Comparison of ENCODE assay signal across 8 cellular contexts in genomic region chr7:100835903-100836811, GRCh38. TPM values are rescaled to one million over a fixed set of nuclear protein-coding genes. Genes with fewer than 3 reads are reported as not detected.
DNase-seq lines count a peak whose midpoint lies in the region; ATAC-seq and TF ChIP-seq lines count a peak whose summit lies in the region.

No MANE protein-coding gene starts in this region.

- POLR2A ChIA-PET in MCF 10A (lab: Yijun Ruan, JAX), result interaction anchor here (0.6 to 1.4 kb wide), 3 partner anchors 9 to 130 kb away, joined by 3 to 7 read pairs (median 3); partner anchors contain the start of gene EPHB4

- H3K27me3 ChIP-seq in suprapubic skin, result no peaks in the 10 kb centered on the region

- peak overlapping the region; percentile 80 for H3K27ac ChIP-seq in suprapubic skin

- TF ChIP-seq POLR2A in suprapubic skin (IDR thresholded peaks at IDR 0.05), result no peak

- H3K36me3 Mint-ChIP-seq in MCF 10A (ENCODE audit: insufficient read depth, unreplicated experiment), result peaks cover 13% of the 10 kb centered on the region

- H3K4me3 ChIP-seq in suprapubic skin, result peak overlapping the region; percentile 40

- no peak for TF ChIP-seq CTCF in MCF 10A (IDR thresholded peaks at IDR 0.05; ENCODE audit: unreplicated experiment)
- no peak for TF ChIP-seq CTCF in suprapubic skin (IDR thresholded peaks at IDR 0.05)

- no TSS peak for BruUV-seq in MCF 10A (replicated peaks; lab: Mats Ljungman, UMichigan)

- no peaks in the 10 kb centered on the region for H3K36me3 ChIP-seq in suprapubic skin

- peak overlapping the region; percentile 43 for H3K4me3 Mint-ChIP-seq in MCF 10A (ENCODE audit: unreplicated experiment)

- H3K9me3 ChIP-seq in suprapubic skin, result no peaks in the 10 kb centered on the region

- WGBS in suprapubic skin, result 33% methylated on average over 12 of the region's 17 CpGs

- H3K4me1 Mint-ChIP-seq in MCF 10A (ENCODE audit: insufficient read depth, unreplicated experiment), result peaks cover 10% of the 10 kb centered on the region

- peak; percentile 80 for ATAC-seq in left colon

- no peak for TF ChIP-seq EP300 in suprapubic skin (IDR thresholded peaks at IDR 0.05)

- H3K27me3 Mint-ChIP-seq in MCF 10A (ENCODE audit: insufficient read depth, unreplicated experiment), result no peaks in the 10 kb centered on the region

- H3K27ac Mint-ChIP-seq in MCF 10A (ENCODE audit: low read depth, unreplicated experiment), result peak overlapping the region; percentile 91

- DNase-seq in NCI-H82 (lab: John Stamatoyannopoulos, UW) (peak; percentile 38), NCI-H82 treated with DMSO at 0.1 percent for 48 hours (lab: John Stamatoyannopoulos, UW; ENCODE audit: unreplicated experiment) (no peak), MCF 10A (ENCODE audit: unreplicated experiment) (no peak), left colon (peak; percentile 75 to 82), suprapubic skin (ENCODE audit: low spot score in 2 of 2) (peak in 1 of 2 donors; percentile 80), NCI-H774 (lab: John Stamatoyannopoulos, UW) (no peak), SW 1271 (lab: John Stamatoyannopoulos, UW) (no peak), HuH-7 (ENCODE audit: low spot score) (no peak)

- H3K4me1 ChIP-seq in suprapubic skin, result peaks cover 19% of the 10 kb centered on the region

- no peaks in the 10 kb centered on the region for H3K9me3 Mint-ChIP-seq in MCF 10A (ENCODE audit: unreplicated experiment)

- CTCF ChIA-PET in MCF 10A (lab: Yijun Ruan, JAX), result interaction anchor here (0.6 to 1.2 kb wide), 5 partner anchors 37 to 579 kb away, joined by 3 to 8 read pairs (median 5); partner anchors contain the start of gene POP7

- intact Hi-C loops in MCF 10A (cut with micrococcal nuclease) (no loop called here), left colon (cut with DNase I, micrococcal nuclease) (no loop called here)

RNA-seq across cellular contexts. Expression of gene EPHB4, which starts 8.8 kb away (rescaled TPM):
- 48.8 and 51.3 TPM in 2 replicates for total RNA-seq in MCF 10A (2022)
- total RNA-seq in left colon, result 10 to 100 TPM; 34.3 to 39.3 TPM
- 10 to 100 TPM; 58.1 to 84.6 (median 81.6) TPM for total RNA-seq in suprapubic skin

RNA-seq across cellular contexts. Expression of gene SLC12A9, which starts 16.4 kb away (rescaled TPM):
- 19.2 and 21.0 TPM in 2 replicates for total RNA-seq in MCF 10A (2022)
- total RNA-seq in left colon, result 10 to 100 TPM; 31.0 to 33.6 TPM
- 10 to 100 TPM; 22.5 to 33.8 (median 26.4) TPM for total RNA-seq in suprapubic skin

RNA-seq across cellular contexts. Expression of gene TRIP6, which starts 31.0 kb away (rescaled TPM):
- 106 and 132 TPM in 2 replicates for total RNA-seq in MCF 10A (2022)
- 10 to 100 TPM; 18.6 to 21.4 TPM for total RNA-seq in left colon
- 100 to 1,000 TPM in 1 of 4 donors, 10 to 100 TPM in 3; 66.3 to 113 (median 80.7) TPM for total RNA-seq in suprapubic skin

RNA-seq across cellular contexts. Expression of gene SRRT, which starts 38.7 kb away (rescaled TPM):
- total RNA-seq in MCF 10A (2022) (111 and 142 TPM in 2 replicates), left colon (100 to 1,000 TPM in 1 of 2 donors, 10 to 100 TPM in 1; 85.9 to 116 TPM), suprapubic skin (100 to 1,000 TPM in 2 of 4 donors, 10 to 100 TPM in 2; 62.8 to 163 (median 92.8) TPM)

RNA-seq across cellular contexts. Expression of gene UFSP1, which starts 53.4 kb away (rescaled TPM):
- total RNA-seq in MCF 10A (2022) (2.8 and 3.4 TPM in 2 replicates), left colon (1 to 10 TPM; 2.2 to 2.7 TPM), suprapubic skin (1 to 10 TPM; 1.1 to 2.3 (median 1.7) TPM)

Comparison
In these comparisons a context has a peak if more than half of its experiments do, and no peak if none do; other contexts are left out.
1. DNase-seq: peak in NCI-H82 (single experiment) and left colon (2 of 2); none in NCI-H82 treated with DMSO at 0.1 percent for 48 hours (single experiment), MCF 10A (single experiment), NCI-H774 (single experiment), SW 1271 (0 of 2) and HuH-7 (single experiment).